Comparison of ENCODE assay signal across 25 cellular contexts in the genomic region with DNA sequence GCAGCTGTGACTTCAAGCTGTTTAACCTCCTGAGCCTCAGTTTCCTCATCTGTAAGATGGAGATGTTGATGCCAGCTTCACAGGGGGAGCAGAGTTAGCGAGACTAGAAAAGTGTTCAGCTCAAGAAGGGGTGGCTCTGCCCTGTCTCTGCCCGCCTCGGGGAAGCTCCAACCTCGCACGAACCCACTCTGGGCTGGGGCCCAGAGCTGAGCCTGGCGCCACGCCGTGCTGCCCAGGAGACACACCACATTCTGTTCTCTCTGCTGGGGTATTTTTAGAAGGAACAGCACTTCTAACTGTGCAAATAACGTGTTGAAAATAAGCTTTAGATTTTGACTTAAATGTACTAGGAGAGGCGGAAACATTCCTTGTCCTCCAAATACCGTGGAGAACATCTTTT.
"Had no signal": no experiment of that assay in that cellular context is flagged by ENCODE, and none has a peak within 500 bp of the region (broad histone marks: within the 10 kb centered on the region; RNA-seq: fewer than 3 reads in every experiment).

No MANE protein-coding gene starts in this region.

- H3K27ac ChIP-seq: brain microvascular endothelial cell, coronary artery, hepatocyte, pancreas, right lobe of liver, SJCRH30, skin epidermis, testis had no signal

- FAIRE-seq: endometrium, pancreas had no signal

- ATAC-seq: activated CD4-positive, alpha-beta T cell treated with anti-CD3 and anti-CD28 coated beads for 36 hours; mucosa of descending colon; pancreas; right lobe of liver; stimulated activated effector memory CD8-positive, alpha-beta T cell treated with anti-CD3 and anti-CD28 coated beads, Interleukin-12 subunit alpha, Interleukin-12 subunit beta, amount 100 ng/mL, for 72 hours; stimulated activated naive CD8-positive, alpha-beta T cell treated with anti-CD3 and anti-CD28 coated beads, Interleukin-15, amount 100 ng/mL, for 72 hours; WTC11 had no signal

- H3K36me3 ChIP-seq: brain microvascular endothelial cell, pancreas, right lobe of liver, SJCRH30 had no signal

- H3K4me2 ChIP-seq: hepatocyte had no signal

- H3K4me1 ChIP-seq: pancreas, right lobe of liver had no signal

- DNase-seq: activated CD4-positive, alpha-beta T cell treated with anti-CD3 and anti-CD28 coated beads for 36 hours; activated CD4-positive, alpha-beta T cell treated with anti-CD3 and anti-CD28 coated beads, Interleukin-2, amount 50 U/mL, for 48 hours; activated naive CD4-positive, alpha-beta T cell treated with anti-CD3 and anti-CD28 coated beads, Interleukin-2, amount 10 ng/mL, durations not matched to agents 7 days and 5 days; activated T-cell treated with anti-CD3 and anti-CD28 coated beads, Interleukin-2, amount 50 U/mL, for 48 hours; brain microvascular endothelial cell; central memory CD4-positive, alpha-beta T cell; immature natural killer cell; kidney glomerular epithelial cell; mesenchymal stem cell; nephron progenitor cell; SJCRH30; stimulated activated CD4-positive, alpha-beta T cell treated with anti-CD3 and anti-CD28 coated beads, Interleukin-2, amount 100 ng/mL, for 24 hours; stimulated activated naive CD8-positive, alpha-beta T cell treated with anti-CD3 and anti-CD28 coated beads, Interleukin-15, amount 100 ng/mL, for 72 hours; T-helper 1 cell; testis; trophoblast cell had no signal

- H3K27me3 ChIP-seq: brain microvascular endothelial cell, hepatocyte, pancreas, right lobe of liver, SJCRH30, testis had no signal

- H3K4me3 ChIP-seq: coronary artery, hepatocyte, mucosa of descending colon, pancreas, right lobe of liver, SJCRH30, skin epidermis, testis had no signal

- H3K9me3 ChIP-seq: mucosa of descending colon, pancreas, right lobe of liver, SJCRH30, testis had no signal
